Comparison of ENCODE assay signal across 9 cellular contexts in the genomic region with DNA sequence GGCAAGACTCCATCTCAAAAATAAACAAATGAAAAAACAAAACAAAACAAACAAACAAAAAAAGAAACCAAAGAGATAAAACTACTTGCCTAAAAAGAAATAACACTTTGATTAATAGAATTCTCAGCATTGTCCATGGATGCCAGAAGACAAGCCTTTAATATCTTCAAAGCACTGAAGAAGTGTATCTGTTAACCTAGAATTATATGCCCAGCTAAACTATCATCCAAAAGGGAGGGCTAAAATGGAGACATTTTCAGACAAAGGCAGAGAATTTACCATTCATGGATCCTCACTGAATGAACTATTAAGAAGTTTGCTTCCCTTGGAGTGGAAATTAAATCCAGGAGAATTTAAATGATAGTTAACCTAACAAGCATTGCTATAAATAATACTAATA.
"Had no signal": no experiment of that assay in that cellular context is flagged by ENCODE, and none has a peak within 500 bp of the region (broad histone marks: within the 10 kb centered on the region; RNA-seq: fewer than 3 reads in every experiment).

No MANE protein-coding gene starts in this region.

- DNase-seq: MG63, NCI-H1048, NCI-H1092, NCI-H1417 treated with DMSO at 0.1 percent for 48 hours, NCI-H187 treated with DMSO at 0.1 percent for 48 hours, NCI-H1930, NCI-H2227 treated with DMSO at 0.1 percent for 48 hours, NCI-H510A, NCI-H524 treated with DMSO at 0.1 percent for 48 hours had no signal

- H3K4me3 ChIP-seq: MG63 had no signal

- H3K27me3 ChIP-seq: MG63 had no signal

- H3K36me3 ChIP-seq: MG63 had no signal
